ENCODE assay signal across 9 cellular contexts in the genomic region with DNA sequence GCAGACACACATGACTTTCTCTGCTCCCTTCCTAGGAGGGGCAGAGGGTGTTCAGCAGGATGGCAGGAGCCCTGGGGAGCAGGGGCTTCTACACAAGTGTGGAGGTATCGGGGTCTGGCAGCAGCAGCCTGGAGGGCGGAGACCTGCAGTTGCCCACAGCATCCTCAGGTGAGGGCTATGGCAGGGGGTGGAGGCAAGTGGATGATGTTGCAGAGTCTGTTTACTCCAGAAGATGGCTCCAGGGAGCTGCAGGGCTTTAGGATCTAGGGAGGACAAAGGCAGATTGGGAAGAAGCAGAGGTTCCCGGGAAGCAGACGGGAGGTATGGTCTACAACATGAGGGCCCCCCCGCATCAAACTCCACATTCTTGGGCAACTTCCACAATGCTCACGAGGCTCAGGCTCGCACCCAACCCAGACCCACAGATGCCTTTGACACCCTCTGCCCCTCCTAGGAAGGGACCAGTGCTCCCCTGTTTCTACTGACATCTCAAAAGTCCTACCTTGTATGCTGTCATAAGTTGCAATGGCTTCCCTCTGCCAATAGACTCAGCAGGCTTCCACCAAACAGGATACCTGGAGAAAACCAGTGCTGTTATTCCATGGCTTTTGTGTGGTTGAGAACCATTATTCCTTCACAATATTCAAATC. TPM values are rescaled to one million over a fixed set of nuclear protein-coding genes. Genes with fewer than 3 reads are reported as not detected.
DNase-seq lines count a peak whose midpoint lies in the region; ATAC-seq and TF ChIP-seq lines count a peak whose summit lies in the region.
"Had no signal": no experiment of that assay in that cellular context is flagged by ENCODE, and none has a peak within 500 bp of the region (broad histone marks: within the 10 kb centered on the region; RNA-seq: fewer than 3 reads in every experiment).

No MANE protein-coding gene starts in this region.

- no peak overlapping the region for H3K27ac ChIP-seq in stomach

- no peaks in the 10 kb centered on the region for H3K4me1 ChIP-seq in stomach

- TF ChIP-seq POLR2A in stomach (IDR thresholded peaks at IDR 0.05): no peak

- no peaks in the 10 kb centered on the region for H3K9me3 ChIP-seq in stomach

- intact Hi-C loops in stomach (cut with DNase I; ENCODE audit: low total_unique reads): no loop called here

- no peak overlapping the region for H3K4me3 ChIP-seq in stomach

- TF ChIP-seq EP300 in stomach (IDR thresholded peaks at IDR 0.05): no peak

- H3K36me3 ChIP-seq in stomach: no peaks in the 10 kb centered on the region

- peaks cover 0 to 52% (median 23%) of the 10 kb centered on the region in 3 donors for H3K27me3 ChIP-seq in stomach

- peak; percentile 96 for ATAC-seq in SK-N-SH treated with all-trans-retinoic acid at 6 μM for 48 hours
- ATAC-seq in left lobe of liver: peak; percentile 90
- no peak for ATAC-seq in GM21786 (IDR thresholded peaks at IDR 0.05; ENCODE audit: unreplicated experiment)

- 14 to 30% (median 17%) methylated on average over 6 to 7 of the region's 7 CpGs for WGBS in stomach, 5 donors

- no peak for TF ChIP-seq CTCF in stomach (IDR thresholded peaks at IDR 0.05)

- DNase-seq in DMS79 (lab: John Stamatoyannopoulos, UW): peak; percentile 28
- DNase-seq in M059J (ENCODE audit: low read depth): peak; percentile 40
- DNase-seq in left lobe of liver (ENCODE audit: low spot score): no peak
- DNase-seq in SIG-M5 (lab: John Stamatoyannopoulos, UW): no peak
- DNase-seq in stomach: no peak
- DNase-seq in anterior cingulate cortex (lab: John Stamatoyannopoulos, UW): no peak
- DNase-seq: activated T-cell treated with anti-CD3 and anti-CD28 coated beads, Interleukin-2, amount 50 U/mL, for 24 hours had no signal

TF ChIP-seq in SK-N-SH treated with all-trans-retinoic acid at 6 μM for 48 hours, 23 proteins besides CTCF, POLR2A, EP300 and RAD21:
- TF ChIP-seq, protein P1, sequence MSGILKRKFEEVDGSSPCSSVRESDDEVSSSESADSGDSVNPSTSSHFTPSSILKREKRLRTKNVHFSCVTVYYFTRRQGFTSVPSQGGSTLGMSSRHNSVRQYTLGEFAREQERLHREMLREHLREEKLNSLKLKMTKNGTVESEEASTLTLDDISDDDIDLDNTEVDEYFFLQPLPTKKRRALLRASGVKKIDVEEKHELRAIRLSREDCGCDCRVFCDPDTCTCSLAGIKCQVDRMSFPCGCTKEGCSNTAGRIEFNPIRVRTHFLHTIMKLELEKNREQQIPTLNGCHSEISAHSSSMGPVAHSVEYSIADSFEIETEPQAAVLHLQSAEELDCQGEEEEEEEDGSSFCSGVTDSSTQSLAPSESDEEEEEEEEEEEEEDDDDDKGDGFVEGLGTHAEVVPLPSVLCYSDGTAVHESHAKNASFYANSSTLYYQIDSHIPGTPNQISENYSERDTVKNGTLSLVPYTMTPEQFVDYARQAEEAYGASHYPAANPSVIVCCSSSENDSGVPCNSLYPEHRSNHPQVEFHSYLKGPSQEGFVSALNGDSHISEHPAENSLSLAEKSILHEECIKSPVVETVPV (CRISPR knock-in tag; IDR thresholded peaks at IDR 0.05): no peak
- no peak for TF ChIP-seq ZNF565 (CRISPR knock-in tag; conservative IDR thresholded peaks at IDR 0.05; ENCODE audit: low read depth)
TF ChIP-seq in SK-N-SH treated with all-trans-retinoic acid at 6 μM for 48 hours: peak in this region for 0.

RNA-seq across cellular contexts. Expression of a gene that starts 12.0 kb away (rescaled TPM):
- 0.37 TPM in 1 of 2 replicates, not detected in the other for total RNA-seq in M059J (2014; rRNA removed; shearing (Covaris generic))
- 0.10 TPM for total RNA-seq in left lobe of liver
- 100 to 1,000 TPM in 1 of 5 donors, 1 to 10 TPM in 1, not detected in 3; 1.1 to 143 TPM for total RNA-seq in stomach
- 1 to 10 TPM in 1 of 3 donors, under 1 TPM in 2; 0.61 to 6.9 (median 0.75) TPM for polyA plus RNA-seq in stomach

RNA-seq across cellular contexts. Expression of a gene that starts 19.6 kb away (rescaled TPM):
- 21.3 and 33.0 TPM in 2 replicates for total RNA-seq in M059J (2014; rRNA removed; shearing (Covaris generic))
- 8.0 TPM for total RNA-seq in left lobe of liver
- total RNA-seq in stomach: 100 to 1,000 TPM in 1 of 5 donors, 10 to 100 TPM in 3, 1 to 10 TPM in 1; 7.5 to 102 (median 18.4) TPM
- 10 to 100 TPM in 2 of 3 donors, 1 to 10 TPM in 1; 8.1 to 11.5 (median 10.8) TPM for polyA plus RNA-seq in stomach

Comparison
In these comparisons a context has a peak if more than half of its experiments do, and no peak if none do; other contexts are left out.
1. DNase-seq: peak in DMS79 (single experiment) and M059J (single experiment); none in left lobe of liver (single experiment), SIG-M5 (single experiment), stomach (single experiment) and anterior cingulate cortex (0 of 58).